29 cellular contexts compared by ENCODE assay signal in the genomic region with DNA sequence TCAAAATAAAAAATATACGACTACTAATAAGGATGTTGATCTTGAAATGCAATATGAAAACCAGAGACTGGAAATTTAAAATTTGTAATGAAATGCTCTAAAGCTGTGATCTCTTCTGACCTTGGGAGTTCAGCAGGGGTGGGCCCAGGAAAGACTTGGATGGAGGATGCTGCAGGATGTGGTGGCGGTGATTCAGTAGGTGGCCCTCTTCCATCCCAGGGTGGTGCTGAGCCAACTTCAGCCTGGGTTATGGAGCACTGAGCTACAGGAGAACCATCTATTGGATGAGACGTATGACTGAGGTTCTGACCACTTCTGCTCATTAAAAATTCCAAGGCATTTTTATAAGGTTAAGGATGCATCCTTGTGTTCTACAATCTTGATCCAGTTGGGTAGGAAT.
"Had no signal": no experiment of that assay in that cellular context is flagged by ENCODE, and none has a peak within 500 bp of the region (broad histone marks: within the 10 kb centered on the region; RNA-seq: fewer than 3 reads in every experiment).

No MANE protein-coding gene starts in this region.

- H3K9me3 ChIP-seq: left lung, neutrophil, psoas muscle, right lobe of liver, testis, thyroid gland, transverse colon, upper lobe of left lung, vagina had no signal

- H3K4me1 ChIP-seq: left lung, neural progenitor cell, parathyroid adenoma, right lobe of liver, testis, thyroid gland, transverse colon, upper lobe of left lung, vagina had no signal

- H3K27ac ChIP-seq: left lung, neural progenitor cell, neutrophil, parathyroid adenoma, psoas muscle, right lobe of liver, testis, thyroid gland, transverse colon, upper lobe of left lung, vagina had no signal

- DNase-seq: hypothalamus; immature natural killer cell; kidney; left colon; left lung; mesendoderm; naive B cell; natural killer cell; nephron progenitor cell; occipital lobe; right lobe of liver; stimulated activated CD4-positive, alpha-beta T cell treated with anti-CD3 and anti-CD28 coated beads, Interleukin-1b, Interleukin-23, amount 100 ng/mL, for 48 hours; stimulated activated CD4-positive, alpha-beta T cell treated with anti-CD3 and anti-CD28 coated beads, Interleukin-2, amount 100 ng/mL, for 48 hours; stimulated activated CD4-positive, alpha-beta T cell treated with anti-CD3 and anti-CD28 coated beads, Interleukin-4, amount 100 ng/mL, for 4 hours; stimulated activated CD8-positive, alpha-beta memory T cell treated with anti-CD3 and anti-CD28 coated beads, Interleukin-4, amount 100 ng/mL, for 48 hours; stimulated activated naive CD4-positive, alpha-beta T cell treated with Interleukin-2 at 50 U/mL for 16 hours; stimulated activated naive CD8-positive, alpha-beta T cell treated with anti-CD3 and anti-CD28 coated beads, Interleukin-15, amount 100 ng/mL, for 72 hours; testis; thyroid gland; transverse colon; upper lobe of left lung had no signal

- H3K4me3 ChIP-seq: left lung, lung, neural progenitor cell, psoas muscle, right lobe of liver, smooth muscle cell, testis, thyroid gland, transverse colon, upper lobe of left lung, vagina had no signal

- ATAC-seq: left colon; left lung; natural killer cell; psoas muscle; right lobe of liver; stimulated activated memory B cell treated with anti-CD40 and anti-IgM and Interleukin-4, amounts not matched to agents 10 μg/mL and 1 μg/mL and 100 μg/mL, for 72 hours; stimulated activated naive CD8-positive, alpha-beta T cell treated with anti-CD3 and anti-CD28 coated beads, Interleukin-15, amount 100 ng/mL, for 72 hours had no signal

- H3K27me3 ChIP-seq: left lung, right lobe of liver, testis, thyroid gland, transverse colon, upper lobe of left lung, vagina had no signal

- H3K36me3 ChIP-seq: left lung, neural progenitor cell, neutrophil, right lobe of liver, thyroid gland, transverse colon, upper lobe of left lung, vagina had no signal
